In genomic region chr16:4433914-4434787, GRCh38 we compare ENCODE assay signal across 27 cellular contexts. TPM values are rescaled to one million over a fixed set of nuclear protein-coding genes. Genes with fewer than 3 reads are reported as not detected.
A peak's percentile ranks its signal among the peaks of the same experiment; 100 is the strongest.
DNase-seq lines count a peak whose midpoint lies in the region; ATAC-seq and TF ChIP-seq lines count a peak whose summit lies in the region.
"Had no signal": no experiment of that assay in that cellular context is flagged by ENCODE, and none has a peak within 500 bp of the region (broad histone marks: within the 10 kb centered on the region; RNA-seq: fewer than 3 reads in every experiment).

No MANE protein-coding gene starts in this region.

- intact Hi-C loops in CD4-positive, alpha-beta T cell (cut with DNase I, micrococcal nuclease), result no loop called here
- intact Hi-C loops in right lobe of liver (cut with DNase I), result no loop called here

- no peaks in the 10 kb centered on the region for H3K9me2 ChIP-seq in GM23338 (ENCODE audit: insufficient read depth)
- H3K9me2 ChIP-seq: SK-N-SH had no signal

- WGBS in right lobe of liver (ENCODE audit: insufficient coverage, low coverage, low lambda C conversion rate, missing lambda C conversion rate), result 77% methylated on average over 9 of the region's 12 CpGs

- peaks cover 9% of the 10 kb centered on the region for H3K4me1 Mint-ChIP-seq in CD4-positive, alpha-beta T cell (ENCODE audit: low read depth)
- H3K4me1 Mint-ChIP-seq in GM23338, result no peaks in the 10 kb centered on the region
- H3K4me1 Mint-ChIP-seq in WTC11, result no peaks in the 10 kb centered on the region
- H3K4me1 Mint-ChIP-seq: stimulated activated effector memory CD8-positive, alpha-beta T cell treated with anti-CD3 and anti-CD28 coated beads, Interleukin-12 subunit alpha, Interleukin-12 subunit beta, amount 100 ng/mL, for 72 hours had no signal

- no peak for ATAC-seq in CD4-positive, alpha-beta T cell (ENCODE audit: poor library complexity)
- ATAC-seq in GM23338 (no peak), WTC11 (no peak), right lobe of liver (peak; percentile 35 to 76 (median 58)), HG02798 (IDR thresholded peaks at IDR 0.05; ENCODE audit: poor library complexity, unreplicated experiment) (no peak)
- ATAC-seq: activated CD8-positive, alpha-beta T cell treated with anti-CD3 and anti-CD28 coated beads, Interleukin-2, amount 10 ng/mL, durations not matched to agents 7 days and 5 days; left lobe of liver; stimulated activated effector memory CD8-positive, alpha-beta T cell treated with anti-CD3 and anti-CD28 coated beads, Interleukin-12 subunit alpha, Interleukin-12 subunit beta, amount 100 ng/mL, for 72 hours had no signal

- H3K4me1 ChIP-seq in GM23338 (ENCODE audit: insufficient read depth) (no peaks in the 10 kb centered on the region), right lobe of liver (no peaks in the 10 kb centered on the region)

- H3F3A ChIP-seq in GM23338 (replicated peaks; ENCODE audit: low read depth), result no peaks in the 10 kb centered on the region

- H4K20me1 ChIP-seq in GM23338 (replicated peaks; ENCODE audit: insufficient read depth), result peaks cover 18% of the 10 kb centered on the region

- H3K36me3 ChIP-seq in GM23338 (ENCODE audit: insufficient read depth) (peaks cover 45% of the 10 kb centered on the region), right lobe of liver (peaks cover 8 to 51% (median 26%) of the 10 kb centered on the region in 4 donors)

- H3K27ac ChIP-seq in CD4-positive, alpha-beta T cell (ENCODE audit: low read depth, low read length), result no peak overlapping the region
- H3K27ac ChIP-seq in GM23338 (ENCODE audit: low read depth) (no peak overlapping the region), right lobe of liver (no peak overlapping the region)
- H3K27ac ChIP-seq: C4-2B, RWPE1 had no signal

- TF ChIP-seq POLR2A in right lobe of liver (IDR thresholded peaks at IDR 0.05), result no peak

- DNase-seq in CD4-positive, alpha-beta T cell, result no peak
- DNase-seq in GM23338 (ENCODE audit: low spot score) (no peak), WTC11 (ENCODE audit: low spot score) (no peak), right lobe of liver (no peak), SW480 (ENCODE audit: low spot score) (no peak), NCI-H128 (lab: John Stamatoyannopoulos, UW; ENCODE audit: unreplicated experiment) (no peak)
- DNase-seq: activated CD4-positive, CD25-positive, alpha-beta regulatory T cell treated with anti-CD3 and anti-CD28 coated beads, Interleukin-2, amount 50 U/mL, for 72 hours; activated CD8-positive, alpha-beta T cell treated with anti-CD3 and anti-CD28 coated beads, Interleukin-2, amount 10 ng/mL, durations not matched to agents 7 days and 5 days; activated T-cell treated with anti-CD3 and anti-CD28 coated beads, Interleukin-2, amount 50 U/mL, for 1 hour; cerebellar nuclear complex; DMS 273 treated with DMSO at 0.1 percent for 48 hours; H7; naive B cell; NCI-H1092 treated with DMSO at 0.1 percent for 48 hours; NCI-H2029 treated with DMSO at 0.1 percent for 48 hours; NCI-H2227 treated with DMSO at 0.1 percent for 48 hours; NCI-H748 treated with DMSO at 0.1 percent for 48 hours; retina; SK-N-SH; T-helper 9 cell had no signal

- no peak overlapping the region for H3K4me3 ChIP-seq in GM23338
- no peak overlapping the region for H3K4me3 ChIP-seq in right lobe of liver
- H3K4me3 ChIP-seq: smooth muscle cell had no signal

- H3K4me3 Mint-ChIP-seq in CD4-positive, alpha-beta T cell, result no peak overlapping the region
- no peak overlapping the region for H3K4me3 Mint-ChIP-seq in GM23338
- H3K4me3 Mint-ChIP-seq in WTC11, result no peak overlapping the region
- H3K4me3 Mint-ChIP-seq: activated CD8-positive, alpha-beta T cell treated with anti-CD3 and anti-CD28 coated beads, Interleukin-2, amount 10 ng/mL, durations not matched to agents 7 days and 5 days; activated naive CD4-positive, alpha-beta T cell treated with anti-CD3 and anti-CD28 coated beads, Interleukin-2, amount 50 U/mL, for 24 hours; naive B cell; stimulated activated effector memory CD8-positive, alpha-beta T cell treated with anti-CD3 and anti-CD28 coated beads, Interleukin-12 subunit alpha, Interleukin-12 subunit beta, amount 100 ng/mL, for 72 hours had no signal

- H2AFZ ChIP-seq in GM23338, result no peak overlapping the region

- CTCF ChIA-PET in CD4-positive, alpha-beta T cell (lab: Charles Lee), result no interaction called here
- CTCF ChIA-PET in WTC11 (lab: Charles Lee), result no interaction called here

- H3K36me3 Mint-ChIP-seq in CD4-positive, alpha-beta T cell (ENCODE audit: low read depth), result peaks cover 74% of the 10 kb centered on the region
- H3K36me3 Mint-ChIP-seq in GM23338 (ENCODE audit: low read depth) (peaks cover 49% of the 10 kb centered on the region), WTC11 (peaks cover 46% of the 10 kb centered on the region)

- H3K27ac Mint-ChIP-seq in CD4-positive, alpha-beta T cell, result peak overlapping the region; percentile 51
- peak overlapping the region; percentile 72 for H3K27ac Mint-ChIP-seq in GM23338
- H3K27ac Mint-ChIP-seq in WTC11, result 0 out of 2 replicates have a peak overlapping the region, but pooled peaks have one; percentile 4
- H3K27ac Mint-ChIP-seq: activated CD8-positive, alpha-beta T cell treated with anti-CD3 and anti-CD28 coated beads, Interleukin-2, amount 10 ng/mL, durations not matched to agents 7 days and 5 days; stimulated activated effector memory CD8-positive, alpha-beta T cell treated with anti-CD3 and anti-CD28 coated beads, Interleukin-12 subunit alpha, Interleukin-12 subunit beta, amount 100 ng/mL, for 72 hours had no signal

- no peak overlapping the region for H3K4me2 ChIP-seq in GM23338
- H3K4me2 ChIP-seq: SK-N-SH, smooth muscle cell had no signal

- peaks cover 14% of the 10 kb centered on the region for H3K79me2 ChIP-seq in GM23338 (replicated peaks; ENCODE audit: insufficient read depth)

- TF ChIP-seq CTCF in CD4-positive, alpha-beta T cell (IDR thresholded peaks at IDR 0.05), result no peak
- TF ChIP-seq CTCF in GM23338 (conservative IDR thresholded peaks at IDR 0.05; ENCODE audit: low read depth in 2 of 2), result no peak
- no peak for TF ChIP-seq CTCF in WTC11 (IDR thresholded peaks at IDR 0.05)
- no peak for TF ChIP-seq CTCF in right lobe of liver (IDR thresholded peaks at IDR 0.05)

- H3K27me3 ChIP-seq in CD4-positive, alpha-beta T cell (ENCODE audit: control insufficient read depth, insufficient read depth, low read length), result no peaks in the 10 kb centered on the region
- no peaks in the 10 kb centered on the region for H3K27me3 ChIP-seq in GM23338 (ENCODE audit: insufficient read depth)
- no peaks in the 10 kb centered on the region for H3K27me3 ChIP-seq in right lobe of liver

- no peaks in the 10 kb centered on the region for H3K9me3 ChIP-seq in CD4-positive, alpha-beta T cell (ENCODE audit: control insufficient read depth, low read length)
- no peaks in the 10 kb centered on the region for H3K9me3 ChIP-seq in right lobe of liver
- H3K9me3 ChIP-seq: SK-N-SH had no signal

- H3K27me3 Mint-ChIP-seq in CD4-positive, alpha-beta T cell, result no peaks in the 10 kb centered on the region
- peaks cover 1% of the 10 kb centered on the region for H3K27me3 Mint-ChIP-seq in GM23338 (ENCODE audit: insufficient read depth, low read depth, poor library complexity)
- no peaks in the 10 kb centered on the region for H3K27me3 Mint-ChIP-seq in WTC11 (ENCODE audit: low read depth)
- H3K27me3 Mint-ChIP-seq: activated naive CD4-positive, alpha-beta T cell treated with anti-CD3 and anti-CD28 coated beads, Interleukin-2, amount 50 U/mL, for 24 hours; naive B cell had no signal

- POLR2A ChIA-PET in CD4-positive, alpha-beta T cell (lab: Charles Lee), result no interaction called here
- POLR2A ChIA-PET in WTC11 (lab: Charles Lee), result no interaction called here

- H3K9me3 Mint-ChIP-seq in CD4-positive, alpha-beta T cell, result no peaks in the 10 kb centered on the region
- H3K9me3 Mint-ChIP-seq in GM23338 (no peaks in the 10 kb centered on the region), WTC11 (no peaks in the 10 kb centered on the region)
- H3K9me3 Mint-ChIP-seq: activated naive CD4-positive, alpha-beta T cell treated with anti-CD3 and anti-CD28 coated beads, Interleukin-2, amount 50 U/mL, for 24 hours; naive B cell; stimulated activated effector memory CD8-positive, alpha-beta T cell treated with anti-CD3 and anti-CD28 coated beads, Interleukin-12 subunit alpha, Interleukin-12 subunit beta, amount 100 ng/mL, for 72 hours had no signal

TF ChIP-seq in WTC11, 78 proteins besides CTCF, POLR2A, EP300 and RAD21 (continues in another document):
- no peak for TF ChIP-seq MXD4 (CRISPR knock-in tag; IDR thresholded peaks at IDR 0.05; ENCODE audit: borderline replicate concordance)

RNA-seq across cellular contexts. Expression of gene DNAJA3, which starts 8.5 kb away (rescaled TPM):
- total RNA-seq in CD4-positive, alpha-beta T cell, result 10 to 100 TPM; 17.2 to 18.8 TPM
- 75.5 and 75.9 TPM in 2 replicates for total RNA-seq in GM23338 (2014; rRNA removed; shearing (Covaris generic))
- polyA plus RNA-seq in GM23338 (2016; fragmentation: Nextera tagmentation; extraction: Ambion mirVana), result 46.6 and 56.3 TPM in 2 replicates
- total RNA-seq in WTC11 (2021) (54.8 to 64.1 TPM (median 56.0 TPM) in 3 replicates), right lobe of liver (100 to 1,000 TPM in 2 of 6 experiments, 10 to 100 TPM in 4; 36.4 to 110 (median 49.0) TPM)

RNA-seq across cellular contexts. Expression of gene CORO7, which starts 17.8 kb away (rescaled TPM):
- total RNA-seq in CD4-positive, alpha-beta T cell, result 100 to 1,000 TPM; 801 to 805 TPM
- total RNA-seq in GM23338 (2014; rRNA removed; shearing (Covaris generic)), result 40.5 and 46.4 TPM in 2 replicates
- 14.2 and 19.1 TPM in 2 replicates for polyA plus RNA-seq in GM23338 (2016; fragmentation: Nextera tagmentation; extraction: Ambion mirVana)
- total RNA-seq in WTC11 (2021) (36.7 to 45.5 TPM (median 38.6 TPM) in 3 replicates), right lobe of liver (10 to 100 TPM in 5 of 6 experiments, 1 to 10 TPM in 1; 7.8 to 22.9 (median 13.3) TPM)

RNA-seq across cellular contexts. Expression of gene NMRAL1, which starts 40.3 kb away (rescaled TPM):
- 10 to 100 TPM; 28.6 to 29.5 TPM for total RNA-seq in CD4-positive, alpha-beta T cell
- total RNA-seq in GM23338 (2014; rRNA removed; shearing (Covaris generic)), result 51.8 and 61.7 TPM in 2 replicates
- 50.4 and 50.7 TPM in 2 replicates for polyA plus RNA-seq in GM23338 (2016; fragmentation: Nextera tagmentation; extraction: Ambion mirVana)
- total RNA-seq in WTC11 (2021), result 68.1 to 77.6 TPM (median 69.5 TPM) in 3 replicates
- 10 to 100 TPM; 19.9 to 44.0 (median 35.5) TPM for total RNA-seq in right lobe of liver

RNA-seq across cellular contexts. Expression of gene HMOX2, which starts 42.0 kb away (rescaled TPM):
- total RNA-seq in CD4-positive, alpha-beta T cell, result 10 to 100 TPM; 63.4 to 66.4 TPM
- total RNA-seq in GM23338 (2014; rRNA removed; shearing (Covaris generic)), result 30.1 and 33.0 TPM in 2 replicates
- polyA plus RNA-seq in GM23338 (2016; fragmentation: Nextera tagmentation; extraction: Ambion mirVana), result 38.1 and 40.9 TPM in 2 replicates
- total RNA-seq in WTC11 (2021) (29.5 to 42.6 TPM (median 31.1 TPM) in 3 replicates), right lobe of liver (10 to 100 TPM; 39.7 to 74.7 (median 55.4) TPM)

Comparison
In these comparisons a context has a peak if more than half of its experiments do, and no peak if none do; other contexts are left out.
1. ATAC-seq: peak in right lobe of liver (4 of 4); none in CD4-positive, alpha-beta T cell (single experiment), GM23338 (single experiment), WTC11 (single experiment) and HG02798 (single experiment).
2. H3K27ac Mint-ChIP-seq: peak in every context shown above with its lines; median percentile 72 in GM23338; 51 in CD4-positive, alpha-beta T cell; 4 in WTC11.
3. RNA of gene CORO7, which starts 17.8 kb away (total RNA-seq): 801 to 805 TPM in CD4-positive, alpha-beta T cell; 40.5 to 46.4 TPM in GM23338, 36.7 to 45.5 TPM in WTC11 and 7.8 to 22.9 TPM in right lobe of liver; every median in the first group is over 10 times any median in the second.